30 cellular contexts compared by ENCODE assay signal in the genomic region with DNA sequence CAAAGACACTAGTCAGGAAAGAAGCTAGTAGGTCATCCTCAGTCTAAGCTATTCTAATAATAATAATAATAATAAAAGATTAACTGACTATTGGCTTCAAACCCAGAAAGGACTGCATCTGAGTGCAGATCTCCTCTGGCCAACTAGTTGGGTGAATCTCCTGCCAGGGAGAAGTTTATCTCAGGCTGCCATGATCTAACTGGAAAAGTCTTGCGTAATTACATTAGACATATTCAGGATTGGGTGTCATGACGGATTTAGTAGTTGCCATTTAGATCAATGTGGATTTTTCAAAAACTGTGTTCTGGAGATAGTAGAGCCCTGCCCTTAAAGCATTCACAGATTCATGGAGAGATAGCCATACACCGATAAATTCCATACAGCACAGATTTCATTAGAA.
"Had no signal": no experiment of that assay in that cellular context is flagged by ENCODE, and none has a peak within 500 bp of the region (broad histone marks: within the 10 kb centered on the region; RNA-seq: fewer than 3 reads in every experiment).

No MANE protein-coding gene starts in this region.

- H3K27me3 ChIP-seq: neutrophil, pancreas, spleen, suprapubic skin, testis, tibial artery, transverse colon, upper lobe of right lung, uterus had no signal

- H3K36me3 ChIP-seq: neutrophil, pancreas, prostate gland, spleen, suprapubic skin, tibial artery, transverse colon, upper lobe of right lung, uterus had no signal

- H3K27me3 Mint-ChIP-seq: naive thymus-derived CD4-positive, alpha-beta T cell; stimulated activated memory B cell treated with anti-CD40 and anti-IgM and Interleukin-4, amounts not matched to agents 10 μg/mL and 1 μg/mL and 100 μg/mL, for 72 hours; stimulated activated naive CD8-positive, alpha-beta T cell treated with anti-CD3 and anti-CD28 coated beads, Interleukin-15, amount 100 ng/mL, for 72 hours; type B pancreatic cell had no signal

- H3K4me2 ChIP-seq: smooth muscle cell had no signal

- H3K27ac Mint-ChIP-seq: naive thymus-derived CD4-positive, alpha-beta T cell; natural killer cell; nephron progenitor cell; stimulated activated memory B cell treated with anti-CD40 and anti-IgM and Interleukin-4, amounts not matched to agents 10 μg/mL and 1 μg/mL and 100 μg/mL, for 72 hours; stimulated activated naive CD8-positive, alpha-beta T cell treated with anti-CD3 and anti-CD28 coated beads, Interleukin-15, amount 100 ng/mL, for 72 hours; type B pancreatic cell had no signal

- H3K9me3 Mint-ChIP-seq: type B pancreatic cell had no signal

- H3K27ac ChIP-seq: neutrophil, pancreas, prostate gland, skin epidermis, spleen, suprapubic skin, testis, tibial artery, transverse colon, upper lobe of right lung, uterus had no signal

- H3K36me3 Mint-ChIP-seq: naive thymus-derived CD4-positive, alpha-beta T cell; natural killer cell; stimulated activated memory B cell treated with anti-CD40 and anti-IgM and Interleukin-4, amounts not matched to agents 10 μg/mL and 1 μg/mL and 100 μg/mL, for 72 hours; type B pancreatic cell had no signal

- DNase-seq: naive thymus-derived CD4-positive, alpha-beta T cell; natural killer cell; nephron progenitor cell; nucleus accumbens; pancreas; right cardiac atrium; spleen; stimulated activated CD4-positive, alpha-beta T cell treated with anti-CD3 and anti-CD28 coated beads, Interleukin-12 subunit alpha, Interleukin-12 subunit beta, amount 100 ng/mL, for 4 hours; stimulated activated CD4-positive, alpha-beta T cell treated with anti-CD3 and anti-CD28 coated beads, Interleukin-1b, Interleukin-23, amount 100 ng/mL, for 48 hours; stimulated activated CD4-positive, alpha-beta T cell treated with anti-CD3 and anti-CD28 coated beads, Interleukin-4, amount 100 ng/mL, for 1 hour; stimulated activated CD4-positive, alpha-beta T cell treated with anti-CD3 and anti-CD28 coated beads, Interleukin-4, amount 100 ng/mL, for 4 hours; stimulated activated CD8-positive, alpha-beta memory T cell treated with anti-CD3 and anti-CD28 coated beads, Interleukin-4, amount 100 ng/mL, for 48 hours; stimulated activated naive CD4-positive, alpha-beta T cell; stimulated activated naive CD8-positive, alpha-beta T cell treated with anti-CD3 and anti-CD28 coated beads, Interleukin-15, amount 100 ng/mL, for 72 hours; stimulated activated naive CD8-positive, alpha-beta T cell treated with anti-CD3 and anti-CD28 coated beads, Interleukin-15, Interleukin-2, amounts not matched to agents 100 U/mL and 50 U/mL, for 24 hours; substantia nigra; testis; tibial artery; transverse colon; upper lobe of right lung; uterus had no signal

- H3K4me1 Mint-ChIP-seq: naive thymus-derived CD4-positive, alpha-beta T cell; natural killer cell; nephron progenitor cell; neural crest cell; stimulated activated memory B cell treated with anti-CD40 and anti-IgM and Interleukin-4, amounts not matched to agents 10 μg/mL and 1 μg/mL and 100 μg/mL, for 72 hours; stimulated activated naive CD8-positive, alpha-beta T cell treated with anti-CD3 and anti-CD28 coated beads, Interleukin-15, amount 100 ng/mL, for 72 hours had no signal

- H3K4me3 ChIP-seq: pancreas, prostate gland, skin epidermis, smooth muscle cell, spleen, suprapubic skin, testis, tibial artery, transverse colon, upper lobe of right lung, uterus had no signal

- H3K9me3 ChIP-seq: neutrophil, pancreas, prostate gland, suprapubic skin, testis, tibial artery, upper lobe of right lung, uterus had no signal

- H3K4me1 ChIP-seq: pancreas, prostate gland, spleen, suprapubic skin, testis, tibial artery, transverse colon, upper lobe of right lung, uterus had no signal

- H3K4me3 Mint-ChIP-seq: naive thymus-derived CD4-positive, alpha-beta T cell; natural killer cell; nephron progenitor cell; neural crest cell; stimulated activated memory B cell treated with anti-CD40 and anti-IgM and Interleukin-4, amounts not matched to agents 10 μg/mL and 1 μg/mL and 100 μg/mL, for 72 hours; stimulated activated naive CD8-positive, alpha-beta T cell treated with anti-CD3 and anti-CD28 coated beads, Interleukin-15, amount 100 ng/mL, for 72 hours; type B pancreatic cell had no signal

- ATAC-seq: naive thymus-derived CD4-positive, alpha-beta T cell; natural killer cell; pancreas; right cardiac atrium; sciatic nerve; stimulated activated memory B cell treated with anti-CD40 and anti-IgM and Interleukin-4, amounts not matched to agents 10 μg/mL and 1 μg/mL and 100 μg/mL, for 72 hours; stimulated activated naive CD8-positive, alpha-beta T cell treated with anti-CD3 and anti-CD28 coated beads, Interleukin-15, amount 100 ng/mL, for 72 hours; stimulated activated naive CD8-positive, alpha-beta T cell treated with anti-CD3 and anti-CD28 coated beads, Interleukin-15, Interleukin-2, amounts not matched to agents 100 U/mL and 50 U/mL, for 24 hours; upper lobe of right lung had no signal
